ENCODE assay signal across 10 cellular contexts in the genomic region with DNA sequence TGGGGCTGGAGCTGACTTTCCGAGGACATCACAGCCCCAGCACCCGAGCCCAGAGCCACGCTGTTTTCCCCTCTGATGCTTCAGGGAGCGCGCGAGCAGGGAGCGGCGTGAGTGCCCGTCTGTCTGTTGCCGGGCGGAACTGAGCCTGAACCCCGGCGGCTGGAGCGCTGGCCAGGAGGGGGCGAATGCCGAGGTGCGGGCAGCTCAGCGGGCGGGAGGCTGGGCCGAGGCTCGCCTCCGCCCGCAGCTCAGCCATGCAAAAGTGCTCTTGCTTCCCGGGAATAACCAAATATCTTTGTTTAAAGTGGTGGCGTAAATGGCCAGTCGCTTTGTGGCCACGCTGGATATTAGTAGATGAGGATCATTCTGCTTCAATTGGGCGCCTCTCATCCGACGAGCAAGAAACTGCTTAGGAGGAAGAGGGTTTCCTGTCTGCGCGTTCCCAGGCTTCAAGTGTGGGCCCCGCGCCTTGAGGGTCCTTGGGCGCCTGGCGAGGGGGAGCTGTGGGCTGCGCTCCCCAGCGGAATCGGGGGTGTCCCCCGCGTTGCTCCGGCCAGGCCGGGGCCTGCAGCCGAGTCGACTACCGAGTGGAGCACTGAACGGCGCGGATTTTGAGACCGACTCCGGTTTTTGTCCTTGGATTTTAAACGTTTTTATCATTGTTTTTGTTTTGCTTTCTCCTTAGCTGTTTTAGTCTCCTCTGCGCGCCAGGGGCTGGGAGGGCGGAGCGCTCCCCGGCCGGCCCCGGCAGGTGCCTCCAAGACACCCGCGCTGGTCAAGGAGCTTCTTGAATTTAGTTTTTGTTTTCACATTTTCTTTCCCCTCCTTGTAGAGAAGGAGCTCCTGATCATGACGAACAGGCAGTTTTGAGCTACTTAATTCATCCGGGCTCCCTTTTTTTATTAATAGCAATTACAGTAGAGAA. TPM values are rescaled to one million over a fixed set of nuclear protein-coding genes. Genes with fewer than 3 reads are reported as not detected.
A peak's percentile ranks its signal among the peaks of the same experiment; 100 is the strongest.
DNase-seq lines count a peak whose midpoint lies in the region; ATAC-seq, FAIRE-seq and TF ChIP-seq lines count a peak whose summit lies in the region.
"Had no signal": no experiment of that assay in that cellular context is flagged by ENCODE, and none has a peak within 500 bp of the region (broad histone marks: within the 10 kb centered on the region; RNA-seq: fewer than 3 reads in every experiment).

No MANE protein-coding gene starts in this region.

- H2AK5ac ChIP-seq in IMR-90 (ENCODE audit: low read depth, low read length), result no peak overlapping the region

- no peaks in the 10 kb centered on the region for H3K9me3 Mint-ChIP-seq in stimulated activated memory B cell treated with anti-CD40 and anti-IgM and Interleukin-4, amounts not matched to agents 10 μg/mL and 1 μg/mL and 100 μg/mL, for 72 hours
- H3K9me3 Mint-ChIP-seq: mesothelial cell of epicardium had no signal

- no peak overlapping the region for H2BK5ac ChIP-seq in IMR-90 (ENCODE audit: low read depth, low read length, poor library complexity, severe bottlenecking)

- H2AK9ac ChIP-seq in IMR-90 (replicated peaks; ENCODE audit: low read depth, low read length, poor library complexity), result no peak overlapping the region

- peaks cover 98% of the 10 kb centered on the region for H3K27me3 ChIP-seq in IMR-90 (ENCODE audit: control insufficient read depth, insufficient read depth, low read length)

- no peak overlapping the region for H3K18ac ChIP-seq in IMR-90 (ENCODE audit: low read depth, low read length)

- H2AFZ ChIP-seq in IMR-90 (replicated peaks; ENCODE audit: low read length, poor library complexity), result peak overlapping the region; percentile 79

- peaks cover 4% of the 10 kb centered on the region for H3K36me3 Mint-ChIP-seq in T-helper 17 cell (ENCODE audit: low read depth)
- H3K36me3 Mint-ChIP-seq in stimulated activated memory B cell treated with anti-CD40 and anti-IgM and Interleukin-4, amounts not matched to agents 10 μg/mL and 1 μg/mL and 100 μg/mL, for 72 hours, result no peaks in the 10 kb centered on the region
- H3K36me3 Mint-ChIP-seq: mesothelial cell of epicardium had no signal

- peaks cover 57% of the 10 kb centered on the region for H3K27me3 Mint-ChIP-seq in T-helper 17 cell
- H3K27me3 Mint-ChIP-seq in stimulated activated memory B cell treated with anti-CD40 and anti-IgM and Interleukin-4, amounts not matched to agents 10 μg/mL and 1 μg/mL and 100 μg/mL, for 72 hours, result peaks cover 82% of the 10 kb centered on the region

- H3K27ac ChIP-seq in IMR-90 (ENCODE audit: insufficient read depth, low read length), result no peak overlapping the region
- H3K27ac ChIP-seq: Peyer's patch had no signal

- H3K4me2 ChIP-seq in IMR-90 (ENCODE audit: low read depth, low read length), result peak overlapping the region; percentile 51

- no peak for FAIRE-seq in urothelium cell line (lab: Jason Lieb, UNC)

- no peak for TF ChIP-seq RAD21 in IMR-90 (IDR thresholded peaks at IDR 0.05; ENCODE audit: low read length)

- H3K23ac ChIP-seq in IMR-90 (ENCODE audit: low read depth, low read length), result no peak overlapping the region

- in situ Hi-C loops in IMR-90 (cut with MboI; ENCODE audit: low sequenced_read_pairs), result no loop called here

- no peak overlapping the region for H3K9ac ChIP-seq in IMR-90 (ENCODE audit: low read depth, low read length)

- 2% methylated on average over 14 of the region's 63 CpGs; no CpG with 5 or more reads in 1 of the 2 experiments for WGBS in IMR-90 (ENCODE audit: extremely low coverage in 2 of 2, insufficient read length in 1 of 2), 2 experiments

- H2BK120ac ChIP-seq in IMR-90 (ENCODE audit: low read depth, low read length), result no peak overlapping the region

- H3K56ac ChIP-seq in IMR-90 (ENCODE audit: extremely low read depth, insufficient read depth, low read length), result no peak overlapping the region

- TF ChIP-seq CTCF in IMR-90 (conservative IDR thresholded peaks at IDR 0.05; ENCODE audit: low read depth, low read length), result peak; percentile 15; the same call in 1 of the 2 replicates

- dilution Hi-C loops in IMR-90 (cut with HindIII; ENCODE audit: low sequenced_read_pairs, unreplicated experiment), result no loop called here

- no peak overlapping the region for H2BK20ac ChIP-seq in IMR-90 (ENCODE audit: low read depth, low read length)

- POLR2A ChIA-PET in IMR-90 (lab: Charles Lee; ENCODE audit: unreplicated experiment), result no interaction called here

- H4K8ac ChIP-seq in IMR-90 (ENCODE audit: low read depth in 2 of 2, low read length in 2 of 2), result no peak overlapping the region

- CTCF ChIA-PET in IMR-90 (lab: Yijun Ruan, JAX), result interaction anchor here (0.6 to 1.0 kb wide), 2 partner anchors 32 to 55 kb away, joined by 3 read pairs; no protein-coding TSS in a partner anchor

- H3K4me3 Mint-ChIP-seq in T-helper 17 cell, result peak overlapping the region; percentile 71
- no peak overlapping the region for H3K4me3 Mint-ChIP-seq in stimulated activated memory B cell treated with anti-CD40 and anti-IgM and Interleukin-4, amounts not matched to agents 10 μg/mL and 1 μg/mL and 100 μg/mL, for 72 hours
- H3K4me3 Mint-ChIP-seq: mesothelial cell of epicardium had no signal

- H3K4ac ChIP-seq in IMR-90 (ENCODE audit: low read depth, low read length), result no peak overlapping the region

- no peaks in the 10 kb centered on the region for H3K79me1 ChIP-seq in IMR-90 (ENCODE audit: low read depth in 1 of 2, low read length in 2 of 2)

- no peak for TF ChIP-seq POLR2A in IMR-90 (IDR thresholded peaks at IDR 0.05; ENCODE audit: low read depth, low read length)

- peaks cover 14% of the 10 kb centered on the region for H3K9me3 ChIP-seq in IMR-90 (ENCODE audit: control insufficient read depth, insufficient read depth, low read length)
- H3K9me3 ChIP-seq in T-helper 17 cell (ENCODE audit: control insufficient read depth, low read length, poor library complexity, severe bottlenecking), result peaks cover under 1% of the 10 kb centered on the region
- H3K9me3 ChIP-seq: Peyer's patch had no signal

- no peak overlapping the region for H4K5ac ChIP-seq in IMR-90 (ENCODE audit: low read depth, low read length)

- no peaks in the 10 kb centered on the region for H4K20me1 ChIP-seq in IMR-90 (ENCODE audit: insufficient read depth, low read length)

- no peak overlapping the region for H4K91ac ChIP-seq in IMR-90 (ENCODE audit: insufficient read depth, low read depth, low read length)

- no peak overlapping the region; the same call in 1 of the 2 replicates for H3K4me3 ChIP-seq in IMR-90 (ENCODE audit: insufficient read depth, low read depth, low read length)

- intact Hi-C loops in IMR-90 (cut with micrococcal nuclease), result no loop called here

- BruUV-seq in IMR-90 (replicated peaks; lab: Mats Ljungman, UMichigan), result no TSS peak

- H3K36me3 ChIP-seq in IMR-90 (ENCODE audit: control insufficient read depth, insufficient read depth, low read length), result no peaks in the 10 kb centered on the region
- H3K36me3 ChIP-seq: Peyer's patch had no signal

- H3K9me1 ChIP-seq in IMR-90 (ENCODE audit: insufficient read depth, low read length), result no peaks in the 10 kb centered on the region

- peaks cover 7% of the 10 kb centered on the region for H3K4me1 Mint-ChIP-seq in T-helper 17 cell
- no peaks in the 10 kb centered on the region for H3K4me1 Mint-ChIP-seq in stimulated activated memory B cell treated with anti-CD40 and anti-IgM and Interleukin-4, amounts not matched to agents 10 μg/mL and 1 μg/mL and 100 μg/mL, for 72 hours

- H3K4me1 ChIP-seq in IMR-90 (ENCODE audit: control insufficient read depth, insufficient read depth, low read length), result peaks cover 2% of the 10 kb centered on the region; the same call in 1 of the 2 replicates

- ATAC-seq in IMR-90 (ENCODE audit: low read depth), result peak; percentile 77
- ATAC-seq in T-helper 17 cell, result no peak
- no peak for ATAC-seq in HG02588 (IDR thresholded peaks at IDR 0.05; ENCODE audit: unreplicated experiment)
- ATAC-seq in stimulated activated memory B cell treated with anti-CD40 and anti-IgM and Interleukin-4, amounts not matched to agents 10 μg/mL and 1 μg/mL and 100 μg/mL, for 72 hours, result no peak
- ATAC-seq in GM19035 (IDR thresholded peaks at IDR 0.05; ENCODE audit: unreplicated experiment), result no peak

- no peak overlapping the region for H3K27ac Mint-ChIP-seq in T-helper 17 cell
- no peak overlapping the region for H3K27ac Mint-ChIP-seq in stimulated activated memory B cell treated with anti-CD40 and anti-IgM and Interleukin-4, amounts not matched to agents 10 μg/mL and 1 μg/mL and 100 μg/mL, for 72 hours
- H3K27ac Mint-ChIP-seq: mesothelial cell of epicardium had no signal

- H2BK15ac ChIP-seq in IMR-90 (ENCODE audit: low read depth, low read length), result no peak overlapping the region

- H3K14ac ChIP-seq in IMR-90 (replicated peaks; ENCODE audit: low read depth, low read length), result no peak overlapping the region

- DNase-seq in EH (ENCODE audit: low read depth) (peak; percentile 38), IMR-90 (peak; percentile 2), T-helper 17 cell (no peak), iPS-NIHi11 (ENCODE audit: low spot score) (peak; percentile 76), urothelium cell line (ENCODE audit: low spot score) (peak; percentile 85)

TF ChIP-seq in IMR-90, 13 proteins besides CTCF, POLR2A, EP300 and RAD21 (continues in another document):
- TF ChIP-seq MAFK (IDR thresholded peaks at IDR 0.05; ENCODE audit: low read depth, low read length) (no peak), CEBPB (IDR thresholded peaks at IDR 0.05; ENCODE audit: low read depth, low read length) (no peak), BHLHE40 (IDR thresholded peaks at IDR 0.05; ENCODE audit: low read depth, low read length) (no peak), SMC3 (IDR thresholded peaks at IDR 0.05; ENCODE audit: low read depth, low read length) (no peak), MXI1 (IDR thresholded peaks at IDR 0.05; ENCODE audit: borderline replicate concordance, low read depth, low read length) (no peak), CHD1 (IDR thresholded peaks at IDR 0.05; ENCODE audit: low read depth, low read length) (no peak), MAZ (IDR thresholded peaks at IDR 0.05; ENCODE audit: borderline replicate concordance, low read depth, low read length) (no peak), NFE2L2 (IDR thresholded peaks at IDR 0.05; ENCODE audit: low read depth, low read length) (no peak)
- TF ChIP-seq, protein P1, sequence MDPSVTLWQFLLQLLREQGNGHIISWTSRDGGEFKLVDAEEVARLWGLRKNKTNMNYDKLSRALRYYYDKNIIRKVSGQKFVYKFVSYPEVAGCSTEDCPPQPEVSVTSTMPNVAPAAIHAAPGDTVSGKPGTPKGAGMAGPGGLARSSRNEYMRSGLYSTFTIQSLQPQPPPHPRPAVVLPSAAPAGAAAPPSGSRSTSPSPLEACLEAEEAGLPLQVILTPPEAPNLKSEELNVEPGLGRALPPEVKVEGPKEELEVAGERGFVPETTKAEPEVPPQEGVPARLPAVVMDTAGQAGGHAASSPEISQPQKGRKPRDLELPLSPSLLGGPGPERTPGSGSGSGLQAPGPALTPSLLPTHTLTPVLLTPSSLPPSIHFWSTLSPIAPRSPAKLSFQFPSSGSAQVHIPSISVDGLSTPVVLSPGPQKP (IDR thresholded peaks at IDR 0.05; ENCODE audit: borderline replicate concordance, low read depth, low read length), result no peak

RNA-seq across cellular contexts. Expression of a gene that starts 0.8 kb away (rescaled TPM):
- total RNA-seq in IMR-90 (2012; rRNA removed) (not detected in 2 replicates), T-helper 17 cell (not detected)
- not detected in 2 replicates for polyA plus RNA-seq in IMR-90 (2012; rRNA removed)
- not detected in 2 replicates for polyA plus RNA-seq in IMR-90 (2012; cell fraction: cytosol; rRNA removed)
- not detected in 2 replicates for polyA plus RNA-seq in IMR-90 (2012; cell fraction: nucleus; rRNA removed; ENCODE audit: low replicate concordance)
- total RNA-seq: mesothelial cell of epicardium, Peyer's patch had no signal

Comparison
In these comparisons a context has a peak if more than half of its experiments do, and no peak if none do; other contexts are left out.
1. DNase-seq: peak in EH (single experiment), IMR-90 (single experiment), iPS-NIHi11 (single experiment) and urothelium cell line (single experiment); none in T-helper 17 cell (0 of 3).